ENCODE assay signal across 10 cellular contexts in genomic region chr12:5032821-5033220, GRCh38. TPM values are rescaled to one million over a fixed set of nuclear protein-coding genes. Genes with fewer than 3 reads are reported as not detected.
"Had no signal": no experiment of that assay in that cellular context is flagged by ENCODE, and none has a peak within 500 bp of the region (broad histone marks: within the 10 kb centered on the region; RNA-seq: fewer than 3 reads in every experiment).

No MANE protein-coding gene starts in this region.

- H3K4me3 ChIP-seq: GM23248, HAP-1, K562 had no signal

- H2AFZ ChIP-seq: GM23248 had no signal

- ATAC-seq: HCT116, K562 had no signal

- H3K9ac ChIP-seq: GM23248 had no signal

- FAIRE-seq: HTR-8/SVneo, K562 had no signal

- H3K36me3 ChIP-seq: HAP-1 had no signal

- H3K9me3 ChIP-seq: HAP-1 had no signal

- DNase-seq: GM23248, GOT3, H7, HFFc6, IMR-90 had no signal

- H3K4me1 ChIP-seq: HAP-1 had no signal

- H3K27ac ChIP-seq: GM23248 had no signal

RNA-seq across cellular contexts. Expression of gene KCNA5, which starts 10.9 kb away (rescaled TPM):
- total RNA-seq: GM23248, HFFc6, HT-29, IMR-90, K562 had no signal
- polyA plus RNA-seq: GM23248, IMR-90, K562 had no signal
